Comparison of ENCODE assay signal across 9 cellular contexts in the genomic region with DNA sequence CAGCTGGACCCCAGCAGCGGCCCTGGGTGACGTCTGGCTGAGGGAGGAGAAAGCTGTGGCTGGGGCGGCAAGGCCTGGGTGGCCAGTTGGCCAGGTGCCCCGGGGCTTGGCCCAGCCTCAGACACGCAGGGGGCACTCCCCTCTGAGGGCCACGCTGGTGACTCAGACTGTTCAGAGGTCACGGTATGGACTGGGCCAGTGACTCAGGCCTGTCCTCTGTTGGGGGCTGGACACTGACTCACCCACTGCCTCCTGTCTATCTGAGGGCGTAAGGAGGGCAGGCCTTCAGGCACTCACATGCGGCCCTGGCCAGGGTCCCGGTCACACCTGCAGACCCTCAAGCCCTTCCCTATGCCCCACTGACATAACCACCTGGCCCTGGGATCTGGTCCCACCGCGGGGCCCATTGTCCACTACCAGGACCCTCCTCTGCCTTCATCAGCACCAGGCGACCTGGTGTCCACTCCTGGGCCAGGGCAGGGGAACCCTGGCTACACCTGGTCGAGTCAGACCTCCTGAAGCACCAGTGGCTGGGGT. TPM values are rescaled to one million over a fixed set of nuclear protein-coding genes. Genes with fewer than 3 reads are reported as not detected.
A peak's percentile ranks its signal among the peaks of the same experiment; 100 is the strongest.
DNase-seq lines count a peak whose midpoint lies in the region; ATAC-seq lines count a peak whose summit lies in the region.
"Had no signal": no experiment of that assay in that cellular context is flagged by ENCODE, and none has a peak within 500 bp of the region (broad histone marks: within the 10 kb centered on the region; RNA-seq: fewer than 3 reads in every experiment).

No MANE protein-coding gene starts in this region.

- DNase-seq in LHCN-M2 (ENCODE audit: low read depth) (peak; percentile 95), dermis microvascular lymphatic vessel endothelial cell (ENCODE audit: low read depth in 2 of 2) (peak; percentile 41 to 82), OCI-M1 (lab: John Stamatoyannopoulos, UW) (no peak), SK-N-DZ (ENCODE audit: low spot score) (no peak)
- DNase-seq in naive thymus-derived CD4-positive, alpha-beta T cell: peak in 1 of 9 donors; percentile 20

- H3K27ac ChIP-seq in BLaER1: 0 out of 2 replicates have a peak overlapping the region, but pooled peaks have one; percentile 54
- H3K27ac ChIP-seq in naive thymus-derived CD4-positive, alpha-beta T cell (ENCODE audit: low read depth, low read length): no peak overlapping the region

- peaks cover 59% of the 10 kb centered on the region for H3K4me1 ChIP-seq in BLaER1
- H3K4me1 ChIP-seq in naive thymus-derived CD4-positive, alpha-beta T cell (ENCODE audit: control insufficient read depth in 2 of 2, insufficient read depth in 2 of 2, low read length in 2 of 2): no peaks in the 10 kb centered on the region

- H3K4me1 Mint-ChIP-seq in naive thymus-derived CD4-positive, alpha-beta T cell: peaks cover 0 to 4% (median 0%) of the 10 kb centered on the region in 7 donors

- intact Hi-C loops in naive thymus-derived CD4-positive, alpha-beta T cell (cut with micrococcal nuclease): no loop called here

- POLR2A ChIA-PET in naive thymus-derived CD4-positive, alpha-beta T cell (lab: Charles Lee): no interaction called here

- no peak overlapping the region for H3K4me3 ChIP-seq in BLaER1
- H3K4me3 ChIP-seq in naive thymus-derived CD4-positive, alpha-beta T cell (ENCODE audit: low read length): no peak overlapping the region

- no peaks in the 10 kb centered on the region for H3K36me3 ChIP-seq in BLaER1
- H3K36me3 ChIP-seq in naive thymus-derived CD4-positive, alpha-beta T cell (ENCODE audit: control insufficient read depth in 2 of 3, insufficient read depth in 3 of 3, low read length in 3 of 3): no peaks in the 10 kb centered on the region

- CTCF ChIA-PET in naive thymus-derived CD4-positive, alpha-beta T cell (lab: Charles Lee): no interaction called here

- H3K9me3 Mint-ChIP-seq in naive thymus-derived CD4-positive, alpha-beta T cell: peaks cover 0 to 2% (median 0%) of the 10 kb centered on the region in 11 donors
- H3K9me3 Mint-ChIP-seq: brain had no signal

- H3K27me3 ChIP-seq in BLaER1: no peaks in the 10 kb centered on the region
- no peaks in the 10 kb centered on the region for H3K27me3 ChIP-seq in naive thymus-derived CD4-positive, alpha-beta T cell (ENCODE audit: control insufficient read depth in 2 of 2, insufficient read depth in 2 of 2, low read length in 2 of 2)

- no peaks in the 10 kb centered on the region for H3K36me3 Mint-ChIP-seq in naive thymus-derived CD4-positive, alpha-beta T cell
- H3K36me3 Mint-ChIP-seq: brain had no signal

- H3K9ac ChIP-seq in BLaER1: no peak overlapping the region

- H3K27ac Mint-ChIP-seq in naive thymus-derived CD4-positive, alpha-beta T cell: no peak overlapping the region
- H3K27ac Mint-ChIP-seq: brain had no signal

- peak; percentile 63 for ATAC-seq in naive thymus-derived CD4-positive, alpha-beta T cell
- ATAC-seq in GM21737 (IDR thresholded peaks at IDR 0.05; ENCODE audit: unreplicated experiment) (no peak), GM18868 (IDR thresholded peaks at IDR 0.05; ENCODE audit: unreplicated experiment) (no peak)

- no peaks in the 10 kb centered on the region for H4K20me1 ChIP-seq in BLaER1

- no peaks in the 10 kb centered on the region for H3K9me3 ChIP-seq in BLaER1
- H3K9me3 ChIP-seq in naive thymus-derived CD4-positive, alpha-beta T cell (ENCODE audit: control insufficient read depth in 2 of 3, low read length in 3 of 3): no peaks in the 10 kb centered on the region

- H3K27me3 Mint-ChIP-seq in naive thymus-derived CD4-positive, alpha-beta T cell: peaks cover 0 to 6% (median 5%) of the 10 kb centered on the region in 5 donors

- no peak overlapping the region for H3K4me3 Mint-ChIP-seq in naive thymus-derived CD4-positive, alpha-beta T cell
- H3K4me3 Mint-ChIP-seq: brain had no signal

- H3K4me2 ChIP-seq in BLaER1: peak overlapping the region; percentile 89

RNA-seq across cellular contexts. Expression of a gene that starts 3.7 kb away (rescaled TPM):
- total RNA-seq in LHCN-M2 (2014; rRNA removed) (not detected in 2 replicates), dermis microvascular lymphatic vessel endothelial cell (not detected in 2 replicates)
- polyA plus RNA-seq in LHCN-M2 (2012): not detected
- not detected for total RNA-seq in naive thymus-derived CD4-positive, alpha-beta T cell
- polyA plus RNA-seq in naive thymus-derived CD4-positive, alpha-beta T cell: not detected
- not detected in 2 replicates for polyA plus RNA-seq in SK-N-DZ (2014; cell fraction: cytosol; rRNA removed)
- polyA plus RNA-seq in SK-N-DZ (2014; cell fraction: nucleus; rRNA removed): not detected in 2 replicates

Comparison
In these comparisons a context has a peak if more than half of its experiments do, and no peak if none do; other contexts are left out.
1. DNase-seq: peak in LHCN-M2 (single experiment) and dermis microvascular lymphatic vessel endothelial cell (2 of 2); none in OCI-M1 (single experiment) and SK-N-DZ (single experiment).